ENCODE assay signal across 1 cellular context in genomic region chr10:85967594-85967993, GRCh38.
A peak's percentile ranks its signal among the peaks of the same experiment; 100 is the strongest.
TF ChIP-seq lines count a peak whose summit lies in the region.

No MANE protein-coding gene starts in this region.

TF ChIP-seq in HCT116, 20 proteins besides CTCF, POLR2A, EP300 and RAD21 (continued from another document):
- TF ChIP-seq MAX (IDR thresholded peaks at IDR 0.05) (no peak), EGR1 (IDR thresholded peaks at IDR 0.05; ENCODE audit: low read depth) (no peak), SIN3A (IDR thresholded peaks at IDR 0.05; ENCODE audit: low read depth) (no peak), CEBPB (IDR thresholded peaks at IDR 0.05; ENCODE audit: low read depth) (no peak), FOSL1 (IDR thresholded peaks at IDR 0.05; ENCODE audit: low read depth) (peak; percentile 68), ZBTB33 (IDR thresholded peaks at IDR 0.05; ENCODE audit: extremely low read depth, insufficient replicate concordance, low read length) (no peak), SP1 (IDR thresholded peaks at IDR 0.05; ENCODE audit: low read depth) (no peak; the same call in 1 of the 2 replicates), SRF (IDR thresholded peaks at IDR 0.05; ENCODE audit: low read depth) (no peak)
TF ChIP-seq in HCT116: peak in this region for 3.
